ENCODE assay signal across 1 cellular context in the genomic region with DNA sequence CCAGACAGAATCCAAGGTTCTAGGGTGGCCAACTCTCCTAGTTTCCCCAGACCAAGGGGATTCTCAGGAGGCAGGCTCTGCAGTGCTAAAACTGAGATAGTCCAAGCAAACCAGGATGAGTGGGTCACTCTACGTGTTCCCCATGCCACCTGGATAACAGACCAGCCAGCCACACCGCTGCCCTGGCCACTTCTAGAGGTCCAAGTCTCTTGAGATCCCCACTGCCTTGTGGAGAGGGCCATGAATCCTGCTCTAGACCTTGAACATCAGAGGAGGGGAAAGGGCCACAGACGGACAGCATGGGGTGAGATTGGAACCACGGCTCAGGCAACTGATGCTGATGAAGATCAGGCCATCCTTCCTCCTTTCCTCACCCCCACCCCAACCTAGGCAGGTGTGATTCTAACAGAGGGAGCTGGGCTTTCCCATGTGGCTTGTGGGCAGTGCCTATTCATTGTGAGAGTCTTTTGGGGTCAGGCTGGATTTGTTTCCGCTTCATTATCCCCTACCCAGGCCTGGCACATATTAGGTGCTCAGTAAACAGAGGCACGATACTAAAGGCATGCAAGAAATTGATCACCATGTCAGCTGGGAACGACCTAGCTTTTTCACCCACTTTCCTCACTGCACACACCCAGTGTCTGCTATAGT.
A peak's percentile ranks its signal among the peaks of the same experiment; 100 is the strongest.
TF ChIP-seq lines count a peak whose summit lies in the region.

No MANE protein-coding gene starts in this region.

TF ChIP-seq in GM12878, 131 proteins besides CTCF, POLR2A, EP300 and RAD21 (continued from another document):
- TF ChIP-seq, protein P1, sequence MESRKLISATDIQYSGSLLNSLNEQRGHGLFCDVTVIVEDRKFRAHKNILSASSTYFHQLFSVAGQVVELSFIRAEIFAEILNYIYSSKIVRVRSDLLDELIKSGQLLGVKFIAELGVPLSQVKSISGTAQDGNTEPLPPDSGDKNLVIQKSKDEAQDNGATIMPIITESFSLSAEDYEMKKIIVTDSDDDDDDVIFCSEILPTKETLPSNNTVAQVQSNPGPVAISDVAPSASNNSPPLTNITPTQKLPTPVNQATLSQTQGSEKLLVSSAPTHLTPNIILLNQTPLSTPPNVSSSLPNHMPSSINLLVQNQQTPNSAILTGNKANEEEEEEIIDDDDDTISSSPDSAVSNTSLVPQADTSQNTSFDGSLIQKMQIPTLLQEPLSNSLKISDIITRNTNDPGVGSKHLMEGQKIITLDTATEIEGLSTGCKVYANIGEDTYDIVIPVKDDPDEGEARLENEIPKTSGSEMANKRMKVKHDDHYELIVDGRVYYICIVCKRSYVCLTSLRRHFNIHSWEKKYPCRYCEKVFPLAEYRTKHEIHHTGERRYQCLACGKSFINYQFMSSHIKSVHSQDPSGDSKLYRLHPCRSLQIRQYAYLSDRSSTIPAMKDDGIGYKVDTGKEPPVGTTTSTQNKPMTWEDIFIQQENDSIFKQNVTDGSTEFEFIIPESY (IDR thresholded peaks at IDR 0.05) = no peak
- TF ChIP-seq SIN3A (IDR thresholded peaks at IDR 0.05; ENCODE audit: low read depth, low read length) = no peak
- no peak for TF ChIP-seq NRF1 (conservative IDR thresholded peaks at IDR 0.05; ENCODE audit: low read depth, low read length)
- no peak for TF ChIP-seq ZNF274 (IDR thresholded peaks at IDR 0.05; ENCODE audit: insufficient read depth, insufficient read length)
- no peak for TF ChIP-seq CBX3 (IDR thresholded peaks at IDR 0.05; ENCODE audit: borderline replicate concordance, low read depth)
- TF ChIP-seq, protein P2, sequence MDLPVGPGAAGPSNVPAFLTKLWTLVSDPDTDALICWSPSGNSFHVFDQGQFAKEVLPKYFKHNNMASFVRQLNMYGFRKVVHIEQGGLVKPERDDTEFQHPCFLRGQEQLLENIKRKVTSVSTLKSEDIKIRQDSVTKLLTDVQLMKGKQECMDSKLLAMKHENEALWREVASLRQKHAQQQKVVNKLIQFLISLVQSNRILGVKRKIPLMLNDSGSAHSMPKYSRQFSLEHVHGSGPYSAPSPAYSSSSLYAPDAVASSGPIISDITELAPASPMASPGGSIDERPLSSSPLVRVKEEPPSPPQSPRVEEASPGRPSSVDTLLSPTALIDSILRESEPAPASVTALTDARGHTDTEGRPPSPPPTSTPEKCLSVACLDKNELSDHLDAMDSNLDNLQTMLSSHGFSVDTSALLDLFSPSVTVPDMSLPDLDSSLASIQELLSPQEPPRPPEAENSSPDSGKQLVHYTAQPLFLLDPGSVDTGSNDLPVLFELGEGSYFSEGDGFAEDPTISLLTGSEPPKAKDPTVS (IDR thresholded peaks at IDR 0.05; ENCODE audit: low read depth, low read length) = no peak
- no peak for TF ChIP-seq TCF7 (IDR thresholded peaks at IDR 0.05; ENCODE audit: borderline replicate concordance)
- TF ChIP-seq, protein P3, sequence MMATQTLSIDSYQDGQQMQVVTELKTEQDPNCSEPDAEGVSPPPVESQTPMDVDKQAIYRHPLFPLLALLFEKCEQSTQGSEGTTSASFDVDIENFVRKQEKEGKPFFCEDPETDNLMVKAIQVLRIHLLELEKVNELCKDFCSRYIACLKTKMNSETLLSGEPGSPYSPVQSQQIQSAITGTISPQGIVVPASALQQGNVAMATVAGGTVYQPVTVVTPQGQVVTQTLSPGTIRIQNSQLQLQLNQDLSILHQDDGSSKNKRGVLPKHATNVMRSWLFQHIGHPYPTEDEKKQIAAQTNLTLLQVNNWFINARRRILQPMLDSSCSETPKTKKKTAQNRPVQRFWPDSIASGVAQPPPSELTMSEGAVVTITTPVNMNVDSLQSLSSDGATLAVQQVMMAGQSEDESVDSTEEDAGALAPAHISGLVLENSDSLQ (IDR thresholded peaks at IDR 0.05) = no peak
- TF ChIP-seq, protein P4, sequence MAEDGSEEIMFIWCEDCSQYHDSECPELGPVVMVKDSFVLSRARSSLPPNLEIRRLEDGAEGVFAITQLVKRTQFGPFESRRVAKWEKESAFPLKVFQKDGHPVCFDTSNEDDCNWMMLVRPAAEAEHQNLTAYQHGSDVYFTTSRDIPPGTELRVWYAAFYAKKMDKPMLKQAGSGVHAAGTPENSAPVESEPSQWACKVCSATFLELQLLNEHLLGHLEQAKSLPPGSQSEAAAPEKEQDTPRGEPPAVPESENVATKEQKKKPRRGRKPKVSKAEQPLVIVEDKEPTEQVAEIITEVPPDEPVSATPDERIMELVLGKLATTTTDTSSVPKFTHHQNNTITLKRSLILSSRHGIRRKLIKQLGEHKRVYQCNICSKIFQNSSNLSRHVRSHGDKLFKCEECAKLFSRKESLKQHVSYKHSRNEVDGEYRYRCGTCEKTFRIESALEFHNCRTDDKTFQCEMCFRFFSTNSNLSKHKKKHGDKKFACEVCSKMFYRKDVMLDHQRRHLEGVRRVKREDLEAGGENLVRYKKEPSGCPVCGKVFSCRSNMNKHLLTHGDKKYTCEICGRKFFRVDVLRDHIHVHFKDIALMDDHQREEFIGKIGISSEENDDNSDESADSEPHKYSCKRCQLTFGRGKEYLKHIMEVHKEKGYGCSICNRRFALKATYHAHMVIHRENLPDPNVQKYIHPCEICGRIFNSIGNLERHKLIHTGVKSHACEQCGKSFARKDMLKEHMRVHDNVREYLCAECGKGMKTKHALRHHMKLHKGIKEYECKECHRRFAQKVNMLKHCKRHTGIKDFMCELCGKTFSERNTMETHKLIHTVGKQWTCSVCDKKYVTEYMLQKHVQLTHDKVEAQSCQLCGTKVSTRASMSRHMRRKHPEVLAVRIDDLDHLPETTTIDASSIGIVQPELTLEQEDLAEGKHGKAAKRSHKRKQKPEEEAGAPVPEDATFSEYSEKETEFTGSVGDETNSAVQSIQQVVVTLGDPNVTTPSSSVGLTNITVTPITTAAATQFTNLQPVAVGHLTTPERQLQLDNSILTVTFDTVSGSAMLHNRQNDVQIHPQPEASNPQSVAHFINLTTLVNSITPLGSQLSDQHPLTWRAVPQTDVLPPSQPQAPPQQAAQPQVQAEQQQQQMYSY (CRISPR knock-in tag; IDR thresholded peaks at IDR 0.05) = no peak
- no peak for TF ChIP-seq SREBF2 (IDR thresholded peaks at IDR 0.05; ENCODE audit: low read length)
- no peak for TF ChIP-seq ASH2L (IDR thresholded peaks at IDR 0.05; ENCODE audit: borderline replicate concordance, low read depth)
- peak; percentile 80 for TF ChIP-seq GATAD2B (conservative IDR thresholded peaks at IDR 0.05; ENCODE audit: low read depth)
- TF ChIP-seq ZBED1 (IDR thresholded peaks at IDR 0.05; ENCODE audit: borderline replicate concordance) = peak; percentile 89; the same call in 1 of the 2 replicates
- TF ChIP-seq, protein P5, sequence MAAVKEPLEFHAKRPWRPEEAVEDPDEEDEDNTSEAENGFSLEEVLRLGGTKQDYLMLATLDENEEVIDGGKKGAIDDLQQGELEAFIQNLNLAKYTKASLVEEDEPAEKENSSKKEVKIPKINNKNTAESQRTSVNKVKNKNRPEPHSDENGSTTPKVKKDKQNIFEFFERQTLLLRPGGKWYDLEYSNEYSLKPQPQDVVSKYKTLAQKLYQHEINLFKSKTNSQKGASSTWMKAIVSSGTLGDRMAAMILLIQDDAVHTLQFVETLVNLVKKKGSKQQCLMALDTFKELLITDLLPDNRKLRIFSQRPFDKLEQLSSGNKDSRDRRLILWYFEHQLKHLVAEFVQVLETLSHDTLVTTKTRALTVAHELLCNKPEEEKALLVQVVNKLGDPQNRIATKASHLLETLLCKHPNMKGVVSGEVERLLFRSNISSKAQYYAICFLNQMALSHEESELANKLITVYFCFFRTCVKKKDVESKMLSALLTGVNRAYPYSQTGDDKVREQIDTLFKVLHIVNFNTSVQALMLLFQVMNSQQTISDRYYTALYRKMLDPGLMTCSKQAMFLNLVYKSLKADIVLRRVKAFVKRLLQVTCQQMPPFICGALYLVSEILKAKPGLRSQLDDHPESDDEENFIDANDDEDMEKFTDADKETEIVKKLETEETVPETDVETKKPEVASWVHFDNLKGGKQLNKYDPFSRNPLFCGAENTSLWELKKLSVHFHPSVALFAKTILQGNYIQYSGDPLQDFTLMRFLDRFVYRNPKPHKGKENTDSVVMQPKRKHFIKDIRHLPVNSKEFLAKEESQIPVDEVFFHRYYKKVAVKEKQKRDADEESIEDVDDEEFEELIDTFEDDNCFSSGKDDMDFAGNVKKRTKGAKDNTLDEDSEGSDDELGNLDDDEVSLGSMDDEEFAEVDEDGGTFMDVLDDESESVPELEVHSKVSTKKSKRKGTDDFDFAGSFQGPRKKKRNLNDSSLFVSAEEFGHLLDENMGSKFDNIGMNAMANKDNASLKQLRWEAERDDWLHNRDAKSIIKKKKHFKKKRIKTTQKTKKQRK (IDR thresholded peaks at IDR 0.05; ENCODE audit: low read depth, low read length) = no peak
